8 cellular contexts compared by ENCODE assay signal in genomic region chr14:75982724-75983358, GRCh38. TPM values are rescaled to one million over a fixed set of nuclear protein-coding genes. Genes with fewer than 3 reads are reported as not detected.
DNase-seq lines count a peak whose midpoint lies in the region; ATAC-seq and TF ChIP-seq lines count a peak whose summit lies in the region.

No MANE protein-coding gene starts in this region.

- H3K36me3 ChIP-seq in HUES64 (ENCODE audit: insufficient read depth, low read length), result no peaks in the 10 kb centered on the region
- H3K36me3 ChIP-seq in psoas muscle (ENCODE audit: insufficient read depth in 1 of 2, low read depth in 1 of 2), result no peaks in the 10 kb centered on the region

- no peak for DNase-seq in activated naive CD4-positive, alpha-beta T cell treated with anti-CD3 and anti-CD28 coated beads for 36 hours
- no peak for DNase-seq in activated naive CD4-positive, alpha-beta T cell (lab: John Stamatoyannopoulos, UW)
- DNase-seq in left cardiac atrium (peak; percentile 75), psoas muscle (peak; percentile 77 to 84), kidney tubule cell (ENCODE audit: low spot score) (no peak), A172 (ENCODE audit: low spot score) (no peak)

- CTCF ChIA-PET in activated naive CD4-positive, alpha-beta T cell treated with anti-CD3 and anti-CD28 coated beads for 36 hours (lab: Charles Lee), result interaction anchor here (0.5 to 13.8 kb wide), 9 partner anchors 8 to 647 kb away, joined by 3 to 131 read pairs (median 4); no protein-coding TSS in a partner anchor

- H3K36me3 Mint-ChIP-seq in activated naive CD4-positive, alpha-beta T cell treated with anti-CD3 and anti-CD28 coated beads for 36 hours (ENCODE audit: low read depth), result no peaks in the 10 kb centered on the region
- no peaks in the 10 kb centered on the region for H3K36me3 Mint-ChIP-seq in activated naive CD8-positive, alpha-beta T cell

- ATAC-seq in left cardiac atrium (peak; percentile 44 to 54), psoas muscle (peak; percentile 12 to 23 (median 14))

- H3K4me1 ChIP-seq in HUES64 (ENCODE audit: insufficient read depth, low read length) (peaks cover 10% of the 10 kb centered on the region), psoas muscle (peaks cover 24% of the 10 kb centered on the region)

- H3K9me3 Mint-ChIP-seq in activated naive CD4-positive, alpha-beta T cell treated with anti-CD3 and anti-CD28 coated beads for 36 hours, result no peaks in the 10 kb centered on the region
- no peaks in the 10 kb centered on the region for H3K9me3 Mint-ChIP-seq in activated naive CD8-positive, alpha-beta T cell (ENCODE audit: low read depth)

- H3K27ac ChIP-seq in HUES64 (ENCODE audit: low read depth, low read length) (no peak overlapping the region), psoas muscle (peak overlapping the region; percentile 98)

- intact Hi-C loops in activated naive CD4-positive, alpha-beta T cell treated with anti-CD3 and anti-CD28 coated beads for 36 hours (cut with micrococcal nuclease), result loop anchor here (1.0 to 10.0 kb wide), 8 partner anchors 77 to 982 kb away; partner anchors contain the start of genes GPATCH2L, JDP2 and TTLL5
- intact Hi-C loops in left cardiac atrium (cut with DNase I), result loop anchor here (5.0 to 10.0 kb wide), 5 partner anchors 76 to 406 kb away; partner anchors contain the start of gene FLVCR2 (in 1 of the 2)
- intact Hi-C loops in psoas muscle (cut with DNase I), result loop anchor here in 1 of 2 donors (1.0 to 5.0 kb wide), 3 partner anchors 272 to 406 kb away; partner anchors contain the start of genes ERG28, FLVCR2 and TTLL5

- peak overlapping the region; percentile 63 for H3K4me3 ChIP-seq in HUES64 (ENCODE audit: low read length)
- peak overlapping the region; percentile 79 for H3K4me3 ChIP-seq in psoas muscle

- no peak for TF ChIP-seq CTCF in psoas muscle (IDR thresholded peaks at IDR 0.05)

- H3K9me3 ChIP-seq in HUES64 (ENCODE audit: insufficient read depth, low read depth, low read length) (no peaks in the 10 kb centered on the region), psoas muscle (no peaks in the 10 kb centered on the region)

- H3K9ac ChIP-seq in HUES64 (ENCODE audit: low read depth, low read length), result peak overlapping the region; percentile 56; the same call in 1 of the 2 replicates

- H3K4me3 Mint-ChIP-seq in activated naive CD4-positive, alpha-beta T cell treated with anti-CD3 and anti-CD28 coated beads for 36 hours, result peak overlapping the region; percentile 77
- peak overlapping the region; percentile 80 for H3K4me3 Mint-ChIP-seq in activated naive CD8-positive, alpha-beta T cell

- H3K27ac Mint-ChIP-seq in activated naive CD4-positive, alpha-beta T cell treated with anti-CD3 and anti-CD28 coated beads for 36 hours, result no peak overlapping the region
- H3K27ac Mint-ChIP-seq in activated naive CD8-positive, alpha-beta T cell, result peak overlapping the region; percentile 41

- 5% methylated on average over 35 of the region's 35 CpGs for WGBS in HUES64
- 10 to 17% (median 11%) methylated on average over 25 to 35 of the region's 35 CpGs for WGBS in psoas muscle, 3 donors

- H3K27me3 ChIP-seq in HUES64 (ENCODE audit: insufficient read depth, low read length) (peaks cover 31% of the 10 kb centered on the region), psoas muscle (ENCODE audit: insufficient read depth in 3 of 3, low read length in 2 of 3) (no peaks in the 10 kb centered on the region)

- peaks cover 43% of the 10 kb centered on the region for H3K4me1 Mint-ChIP-seq in activated naive CD4-positive, alpha-beta T cell treated with anti-CD3 and anti-CD28 coated beads for 36 hours (ENCODE audit: low read depth)
- peaks cover 48% of the 10 kb centered on the region for H3K4me1 Mint-ChIP-seq in activated naive CD8-positive, alpha-beta T cell (ENCODE audit: low read depth)

- H3K27me3 Mint-ChIP-seq in activated naive CD4-positive, alpha-beta T cell treated with anti-CD3 and anti-CD28 coated beads for 36 hours (ENCODE audit: low read depth), result no peaks in the 10 kb centered on the region
- no peaks in the 10 kb centered on the region for H3K27me3 Mint-ChIP-seq in activated naive CD8-positive, alpha-beta T cell

RNA-seq across cellular contexts. Expression of gene TGFB3, which starts 1.0 kb away (rescaled TPM):
- 1 to 10 TPM; 3.6 to 4.4 TPM for total RNA-seq in activated naive CD4-positive, alpha-beta T cell treated with anti-CD3 and anti-CD28 coated beads for 36 hours
- 1.4 TPM for polyA plus RNA-seq in HUES64 (2013, experiment 1 of 2)
- polyA plus RNA-seq in HUES64 (2013, experiment 2 of 2), result 0.82 TPM
- total RNA-seq in left cardiac atrium (10 to 100 TPM; 35.1 to 61.2 TPM), psoas muscle (100 to 1,000 TPM in 3 of 4 donors, 10 to 100 TPM in 1; 32.4 to 196 (median 174) TPM)
- 10 to 100 TPM in 2 of 3 donors, 1 to 10 TPM in 1; 9.0 to 62.7 (median 28.3) TPM for polyA plus RNA-seq in psoas muscle
- 2.1 and 2.3 TPM in 2 replicates for total RNA-seq in A172 (2014; rRNA removed; shearing (Covaris generic))

RNA-seq across cellular contexts. Expression of gene IFT43, which starts 2.7 kb away (rescaled TPM):
- 10 to 100 TPM in 1 of 2 experiments, 1 to 10 TPM in 1; 9.8 to 10.8 TPM for total RNA-seq in activated naive CD4-positive, alpha-beta T cell treated with anti-CD3 and anti-CD28 coated beads for 36 hours
- polyA plus RNA-seq in HUES64 (2013, experiment 1 of 2), result 20.7 TPM
- polyA plus RNA-seq in HUES64 (2013, experiment 2 of 2), result 23.6 TPM
- total RNA-seq in left cardiac atrium, result 10 to 100 TPM; 43.1 to 48.5 TPM
- 10 to 100 TPM; 10.4 to 23.6 (median 17.1) TPM for total RNA-seq in psoas muscle
- 10 to 100 TPM; 14.2 to 18.5 (median 15.1) TPM for polyA plus RNA-seq in psoas muscle
- total RNA-seq in A172 (2014; rRNA removed; shearing (Covaris generic)), result 35.1 and 56.1 TPM in 2 replicates

Comparison
In these comparisons a context has a peak if more than half of its experiments do, and no peak if none do; other contexts are left out.
1. DNase-seq: peak in left cardiac atrium (single experiment) and psoas muscle (2 of 2); none in activated naive CD4-positive, alpha-beta T cell treated with anti-CD3 and anti-CD28 coated beads for 36 hours (single experiment), activated naive CD4-positive, alpha-beta T cell (0 of 4), kidney tubule cell (single experiment) and A172 (single experiment).